Comparison of ENCODE assay signal across 8 cellular contexts in genomic region chr6:13924146-13924948, GRCh38. TPM values are rescaled to one million over a fixed set of nuclear protein-coding genes. Genes with fewer than 3 reads are reported as not detected.
DNase-seq lines count a peak whose midpoint lies in the region; ATAC-seq lines count a peak whose summit lies in the region.

No MANE protein-coding gene starts in this region.

- H3K79me1 ChIP-seq in trophoblast cell (ENCODE audit: low read length) = no peaks in the 10 kb centered on the region

- intact Hi-C loops in activated T-helper 2 cell treated with anti-CD3 and anti-CD28 coated beads, Interferon-gamma antibody, Interleukin-2, Interleukin-4, amounts not matched to agents 10 μg/mL and 5 μg/mL and 100 μg/mL, durations not matched to agents 14 hours and 24 hours and 36 hours (cut with micrococcal nuclease) = no loop called here

- H3K4me1 Mint-ChIP-seq in activated T-helper 2 cell treated with anti-CD3 and anti-CD28 coated beads, Interferon-gamma antibody, Interleukin-2, Interleukin-4, amounts not matched to agents 10 μg/mL and 5 μg/mL and 100 μg/mL, durations not matched to agents 14 hours and 24 hours and 36 hours (ENCODE audit: low read depth) = peaks cover 11% of the 10 kb centered on the region

- H3K27ac Mint-ChIP-seq in activated T-helper 2 cell treated with anti-CD3 and anti-CD28 coated beads, Interferon-gamma antibody, Interleukin-2, Interleukin-4, amounts not matched to agents 10 μg/mL and 5 μg/mL and 100 μg/mL, durations not matched to agents 14 hours and 24 hours and 36 hours = peak overlapping the region; percentile 12

- no peak overlapping the region for H3K27ac ChIP-seq in trophoblast cell (ENCODE audit: low read depth, low read length)

- H2AFZ ChIP-seq in trophoblast cell (ENCODE audit: insufficient read depth, low read length, poor library complexity) = peak overlapping the region; percentile 14

- H3K27me3 ChIP-seq in trophoblast cell (ENCODE audit: insufficient read depth, low read length) = peaks cover 8% of the 10 kb centered on the region

- peaks cover 73% of the 10 kb centered on the region for H3K27me3 Mint-ChIP-seq in activated T-helper 2 cell treated with anti-CD3 and anti-CD28 coated beads, Interferon-gamma antibody, Interleukin-2, Interleukin-4, amounts not matched to agents 10 μg/mL and 5 μg/mL and 100 μg/mL, durations not matched to agents 14 hours and 24 hours and 36 hours (ENCODE audit: low read depth)

- H2AK5ac ChIP-seq in trophoblast cell (ENCODE audit: low read length) = no peak overlapping the region

- DNase-seq in ACHN (peak; percentile 48), NCI-H526 (lab: John Stamatoyannopoulos, UW) (peak; percentile 77 to 89), glomerular visceral epithelial cell (ENCODE audit: extremely low spot score) (peak; percentile 69), trophoblast cell (peak; percentile 24 to 31)
- DNase-seq in activated T-helper 2 cell treated with anti-CD3 and anti-CD28 coated beads, Interferon-gamma antibody, Interleukin-2, Interleukin-4, amounts not matched to agents 10 μg/mL and 5 μg/mL and 100 μg/mL, durations not matched to agents 14 hours and 24 hours and 36 hours (ENCODE audit: low spot score) = peak; percentile 17

- no peak overlapping the region for H4K91ac ChIP-seq in trophoblast cell (ENCODE audit: low read depth, low read length)

- H3K4ac ChIP-seq in trophoblast cell (ENCODE audit: low read depth, low read length) = no peak overlapping the region

- peak overlapping the region; percentile 70 for H3K4me3 ChIP-seq in trophoblast cell (ENCODE audit: low read depth, low read length)

- no peaks in the 10 kb centered on the region for H3K36me3 Mint-ChIP-seq in activated T-helper 2 cell treated with anti-CD3 and anti-CD28 coated beads, Interferon-gamma antibody, Interleukin-2, Interleukin-4, amounts not matched to agents 10 μg/mL and 5 μg/mL and 100 μg/mL, durations not matched to agents 14 hours and 24 hours and 36 hours (ENCODE audit: low read depth)

- H3K23ac ChIP-seq in trophoblast cell (ENCODE audit: low read length) = no peak overlapping the region

- no peaks in the 10 kb centered on the region for H3K36me3 ChIP-seq in trophoblast cell (ENCODE audit: control insufficient read depth in 1 of 2, insufficient read depth in 2 of 2, low read length in 2 of 2)

- H3K4me2 ChIP-seq in trophoblast cell (ENCODE audit: low read length) = peak overlapping the region; percentile 62

- H4K8ac ChIP-seq in trophoblast cell (ENCODE audit: low read depth, low read length) = no peak overlapping the region

- no peak overlapping the region for H3K14ac ChIP-seq in trophoblast cell (ENCODE audit: low read length)

- H2BK120ac ChIP-seq in trophoblast cell (ENCODE audit: insufficient read depth, low read length, poor library complexity) = no peak overlapping the region

- H4K12ac ChIP-seq in trophoblast cell (ENCODE audit: low read depth, low read length) = no peak overlapping the region

- no peak overlapping the region for H2BK12ac ChIP-seq in trophoblast cell (ENCODE audit: low read length)

- no peaks in the 10 kb centered on the region for H3K79me2 ChIP-seq in trophoblast cell (ENCODE audit: control insufficient read depth, insufficient read depth, low read length, poor library complexity)

- peak; percentile 16 for ATAC-seq in GM18511 (IDR thresholded peaks at IDR 0.05; ENCODE audit: unreplicated experiment)
- ATAC-seq in GM21786 (IDR thresholded peaks at IDR 0.05; ENCODE audit: unreplicated experiment) = no peak
- ATAC-seq in GM18907 (IDR thresholded peaks at IDR 0.05; ENCODE audit: unreplicated experiment) = no peak

- H3K9me3 Mint-ChIP-seq in activated T-helper 2 cell treated with anti-CD3 and anti-CD28 coated beads, Interferon-gamma antibody, Interleukin-2, Interleukin-4, amounts not matched to agents 10 μg/mL and 5 μg/mL and 100 μg/mL, durations not matched to agents 14 hours and 24 hours and 36 hours = no peaks in the 10 kb centered on the region

- peak overlapping the region; percentile 79 for H3K4me3 Mint-ChIP-seq in activated T-helper 2 cell treated with anti-CD3 and anti-CD28 coated beads, Interferon-gamma antibody, Interleukin-2, Interleukin-4, amounts not matched to agents 10 μg/mL and 5 μg/mL and 100 μg/mL, durations not matched to agents 14 hours and 24 hours and 36 hours (ENCODE audit: low read depth)

- in situ Hi-C loops in ACHN (cut with HindIII; ENCODE audit: low pct_ligation_motif_present, low pct_unique_long_range_greater_than_20kb, low sequenced_read_pairs) = loop anchor here (25.0 kb wide), 1 partner anchor 138 kb away; no protein-coding TSS in a partner anchor

- no CpG with 5 or more reads among the region's 37 CpGs for WGBS in trophoblast cell (ENCODE audit: extremely low coverage, insufficient coverage, insufficient read length)

- no peaks in the 10 kb centered on the region for H3K9me3 ChIP-seq in trophoblast cell (ENCODE audit: insufficient read depth, low read depth, low read length)

- H3K4me1 ChIP-seq in trophoblast cell (ENCODE audit: control insufficient read depth in 1 of 2, insufficient read depth in 2 of 2, low read length in 2 of 2) = peaks cover 5 to 8% of the 10 kb centered on the region in 2 experiments

- no peak overlapping the region for H2BK5ac ChIP-seq in trophoblast cell (ENCODE audit: low read depth, low read length, poor library complexity)

- no peak overlapping the region for H3K18ac ChIP-seq in trophoblast cell (ENCODE audit: low read length)

- H3K9ac ChIP-seq in trophoblast cell (ENCODE audit: low read length) = no peak overlapping the region

RNA-seq across cellular contexts. Expression of gene RNF182, which starts 0.4 kb away (rescaled TPM):
- not detected in 2 replicates for total RNA-seq in activated T-helper 2 cell treated with anti-CD3 and anti-CD28 coated beads, Interferon-gamma antibody, Interleukin-2, Interleukin-4, amounts not matched to agents 10 μg/mL and 5 μg/mL and 100 μg/mL, durations not matched to agents 14 hours and 24 hours and 36 hours
- polyA plus RNA-seq in trophoblast cell (2013) = 0.39 and 0.40 TPM in 2 replicates

Comparison
In these comparisons a context has a peak if more than half of its experiments do, and no peak if none do; other contexts are left out.
1. DNase-seq: peak in every context shown above with its lines; median percentile 83 in NCI-H526; 69 in glomerular visceral epithelial cell; 48 in ACHN; 28 in trophoblast cell; 17 in activated T-helper 2 cell treated with anti-CD3 and anti-CD28 coated beads, Interferon-gamma antibody, Interleukin-2, Interleukin-4, amounts not matched to agents 10 μg/mL and 5 μg/mL and 100 μg/mL, durations not matched to agents 14 hours and 24 hours and 36 hours.